In the genomic region with DNA sequence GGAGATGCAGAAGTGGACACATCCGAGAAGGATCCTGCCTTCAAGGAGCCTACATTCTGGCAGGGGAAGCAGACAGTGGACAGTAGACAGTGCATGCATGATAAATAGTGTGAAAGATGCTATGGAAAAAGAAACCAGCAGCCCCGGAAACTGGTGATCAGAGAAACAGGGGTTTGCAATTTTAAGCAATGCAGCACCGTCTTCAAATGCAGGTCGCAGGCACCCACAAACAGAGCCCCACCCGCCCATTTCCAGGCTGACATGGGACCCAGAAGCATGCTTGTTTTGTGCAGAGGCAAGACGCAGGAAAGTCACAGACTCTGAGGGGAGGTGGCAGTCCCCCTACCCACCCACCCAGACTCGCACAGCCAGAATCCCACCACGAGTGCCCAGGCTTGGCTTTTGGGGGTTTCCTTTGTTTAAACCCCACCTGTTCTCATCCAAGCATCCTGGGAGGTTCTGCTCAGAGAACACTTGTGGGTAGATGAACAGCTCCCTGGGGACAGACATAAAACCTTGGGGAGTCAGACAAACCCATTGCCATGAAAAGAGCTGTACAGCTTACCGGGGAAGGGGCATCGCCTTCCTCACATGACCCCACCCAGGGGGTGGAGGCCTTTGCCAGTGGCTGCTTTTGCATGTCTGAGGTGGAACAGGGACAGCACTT, we compare ENCODE assay signal across 14 cellular contexts.
A peak's percentile ranks its signal among the peaks of the same experiment; 100 is the strongest.
DNase-seq lines count a peak whose midpoint lies in the region; ATAC-seq and TF ChIP-seq lines count a peak whose summit lies in the region.
"Had no signal": no experiment of that assay in that cellular context is flagged by ENCODE, and none has a peak within 500 bp of the region (broad histone marks: within the 10 kb centered on the region; RNA-seq: fewer than 3 reads in every experiment).

No MANE protein-coding gene starts in this region.

- intact Hi-C loops in activated B cell treated with CpG ODN at 0.5 μM for 24 hours (cut with micrococcal nuclease) (no loop called here), mucosa of descending colon (cut with DNase I, micrococcal nuclease) (no loop called here)

- ATAC-seq in activated CD8-positive, alpha-beta memory T cell treated with anti-CD3 and anti-CD28 coated beads, Interleukin-2, amount 10 ng/mL, durations not matched to agents 7 days and 5 days: peak; percentile 79
- ATAC-seq in activated B cell treated with CpG ODN at 0.5 μM for 24 hours (ENCODE audit: low read depth) (peak; percentile 71), mucosa of descending colon (peak; percentile 15), HG03439 (IDR thresholded peaks at IDR 0.05; ENCODE audit: unreplicated experiment) (no peak)

- no peaks in the 10 kb centered on the region for H3K9me2 ChIP-seq in DOHH2 (replicated peaks; ENCODE audit: control insufficient read depth, low read length)

- POLR2A ChIA-PET in activated B cell treated with CpG ODN at 0.5 μM for 24 hours (lab: Charles Lee): interaction anchor here (1.0 to 2.4 kb wide), 3 partner anchors 13 to 16 kb away, joined by 3 to 7 read pairs (median 3); no protein-coding TSS in a partner anchor

- no peaks in the 10 kb centered on the region for H3K79me2 ChIP-seq in DOHH2 (ENCODE audit: control insufficient read depth, low read length)

- no peaks in the 10 kb centered on the region for H3K27me3 Mint-ChIP-seq in activated CD8-positive, alpha-beta memory T cell treated with anti-CD3 and anti-CD28 coated beads, Interleukin-2, amount 10 ng/mL, durations not matched to agents 7 days and 5 days
- H3K27me3 Mint-ChIP-seq in activated B cell treated with CpG ODN at 0.5 μM for 24 hours: peaks cover 14% of the 10 kb centered on the region

- no peak overlapping the region for H3K27ac ChIP-seq in DOHH2 (ENCODE audit: low read depth, low read length)
- H3K27ac ChIP-seq: tibial artery had no signal

- H3K9me3 Mint-ChIP-seq in activated CD8-positive, alpha-beta memory T cell treated with anti-CD3 and anti-CD28 coated beads, Interleukin-2, amount 10 ng/mL, durations not matched to agents 7 days and 5 days (ENCODE audit: low read depth): peaks cover 3% of the 10 kb centered on the region
- peaks cover 9% of the 10 kb centered on the region for H3K9me3 Mint-ChIP-seq in activated B cell treated with CpG ODN at 0.5 μM for 24 hours

- H3K27ac Mint-ChIP-seq in activated CD8-positive, alpha-beta memory T cell treated with anti-CD3 and anti-CD28 coated beads, Interleukin-2, amount 10 ng/mL, durations not matched to agents 7 days and 5 days: peak overlapping the region; percentile 73
- H3K27ac Mint-ChIP-seq in activated B cell treated with CpG ODN at 0.5 μM for 24 hours: peak overlapping the region; percentile 30

- H3K36me3 ChIP-seq in DOHH2 (ENCODE audit: control insufficient read depth, low read length) (peaks cover 3% of the 10 kb centered on the region; the same call in 1 of the 2 replicates), mucosa of descending colon (ENCODE audit: low read depth) (no peaks in the 10 kb centered on the region)
- H3K36me3 ChIP-seq: tibial artery had no signal

- H3K4me3 Mint-ChIP-seq in activated CD8-positive, alpha-beta memory T cell treated with anti-CD3 and anti-CD28 coated beads, Interleukin-2, amount 10 ng/mL, durations not matched to agents 7 days and 5 days: no peak overlapping the region
- H3K4me3 Mint-ChIP-seq in activated B cell treated with CpG ODN at 0.5 μM for 24 hours: peak overlapping the region; percentile 11

- H3K4me3 ChIP-seq in DOHH2 (ENCODE audit: low read length) (peak overlapping the region; percentile 24), mucosa of descending colon (no peak overlapping the region)
- H3K4me3 ChIP-seq: tibial artery had no signal

- peaks cover 5% of the 10 kb centered on the region; the same call in 1 of the 2 replicates for H3F3A ChIP-seq in DOHH2 (ENCODE audit: control insufficient read depth, insufficient read depth)

- H3K27me3 ChIP-seq in DOHH2 (ENCODE audit: control insufficient read depth, low read length): no peaks in the 10 kb centered on the region

- no peaks in the 10 kb centered on the region for H4K20me1 ChIP-seq in DOHH2 (ENCODE audit: control insufficient read depth, insufficient read depth, low read depth, low read length)

- CTCF ChIA-PET in activated CD8-positive, alpha-beta memory T cell treated with anti-CD3 and anti-CD28 coated beads, Interleukin-2, amount 10 ng/mL, durations not matched to agents 7 days and 5 days (lab: Charles Lee): no interaction called here
- CTCF ChIA-PET in activated B cell treated with CpG ODN at 0.5 μM for 24 hours (lab: Charles Lee): no interaction called here

- peak overlapping the region; percentile 53 for H3K4me2 ChIP-seq in DOHH2 (ENCODE audit: low read length)

- H3K36me3 Mint-ChIP-seq in activated CD8-positive, alpha-beta memory T cell treated with anti-CD3 and anti-CD28 coated beads, Interleukin-2, amount 10 ng/mL, durations not matched to agents 7 days and 5 days: peaks cover 2% of the 10 kb centered on the region
- peaks cover under 1% of the 10 kb centered on the region for H3K36me3 Mint-ChIP-seq in activated B cell treated with CpG ODN at 0.5 μM for 24 hours (ENCODE audit: low read depth)

- peak; percentile 56 for DNase-seq in activated CD8-positive, alpha-beta memory T cell treated with anti-CD3 and anti-CD28 coated beads, Interleukin-2, amount 10 ng/mL, durations not matched to agents 7 days and 5 days
- no peak for DNase-seq in activated CD8-positive, alpha-beta memory T cell treated with anti-CD3 and anti-CD28 coated beads, Interleukin-2, amount 50 U/mL, for 4 hours
- DNase-seq in activated B cell treated with CpG ODN at 0.5 μM for 24 hours (no peak), mucosa of descending colon (peak in 1 of 3 donors; percentile 22), NCI-H345 (lab: John Stamatoyannopoulos, UW) (no peak)
- DNase-seq in effector CD8-positive, alpha-beta T cell (lab: John Stamatoyannopoulos, UW): no peak
- DNase-seq: DMS79, foreskin fibroblast, midbrain, NCI-H226, retina, tibial artery had no signal

- H3K4me1 Mint-ChIP-seq in activated CD8-positive, alpha-beta memory T cell treated with anti-CD3 and anti-CD28 coated beads, Interleukin-2, amount 10 ng/mL, durations not matched to agents 7 days and 5 days: peaks cover 18% of the 10 kb centered on the region
- peaks cover 16% of the 10 kb centered on the region for H3K4me1 Mint-ChIP-seq in activated B cell treated with CpG ODN at 0.5 μM for 24 hours

- H3K4me1 ChIP-seq in DOHH2 (ENCODE audit: control insufficient read depth, low read length): peaks cover 57% of the 10 kb centered on the region
- H3K4me1 ChIP-seq in mucosa of descending colon (ENCODE audit: low read depth): no peaks in the 10 kb centered on the region
- H3K4me1 ChIP-seq: tibial artery had no signal

- H3K9me3 ChIP-seq in DOHH2 (ENCODE audit: control insufficient read depth, insufficient read depth, low read length) (peaks cover 10% of the 10 kb centered on the region), mucosa of descending colon (no peaks in the 10 kb centered on the region)

- TF ChIP-seq CTCF in DOHH2 (IDR thresholded peaks at IDR 0.05; ENCODE audit: low read depth, low read length, poor library complexity, severe bottlenecking): no peak
- no peak for TF ChIP-seq CTCF in activated B cell treated with CpG ODN at 0.5 μM for 24 hours (IDR thresholded peaks at IDR 0.05)
- TF ChIP-seq CTCF in mucosa of descending colon (IDR thresholded peaks at IDR 0.05): no peak
